10 cellular contexts compared by ENCODE assay signal in genomic region chr12:54587315-54587821, GRCh38. TPM values are rescaled to one million over a fixed set of nuclear protein-coding genes. Genes with fewer than 3 reads are reported as not detected.
DNase-seq lines count a peak whose midpoint lies in the region; ATAC-seq and TF ChIP-seq lines count a peak whose summit lies in the region.
"Had no signal": no experiment of that assay in that cellular context is flagged by ENCODE, and none has a peak within 500 bp of the region (broad histone marks: within the 10 kb centered on the region; RNA-seq: fewer than 3 reads in every experiment).

No MANE protein-coding gene starts in this region.

- DNase-seq in Calu3, result no peak
- DNase-seq in activated T-helper 1 cell treated with anti-CD3 and anti-CD28 coated beads, Interleukin-12 subunit alpha, Interleukin-12 subunit beta, Interleukin-2, Interleukin-4 antibody, amounts not matched to agents 30 ng/mL and 10 ng/mL and 1 ng/mL, durations not matched to agents 14 hours and 24 hours and 36 hours (ENCODE audit: low spot score), result no peak
- no peak for DNase-seq in right atrium auricular region (ENCODE audit: low spot score)
- DNase-seq in nucleus accumbens (lab: John Stamatoyannopoulos, UW), result peak in 29 of 56 donors; percentile 8 to 67 (median 38)
- DNase-seq in DMS79 treated with DMSO at 0.1 percent for 48 hours (lab: John Stamatoyannopoulos, UW), result no peak
- DNase-seq: OCI-M1 had no signal

- H3K4me3 Mint-ChIP-seq in Calu3 (ENCODE audit: low read depth, unreplicated experiment), result peak overlapping the region; percentile 47
- H3K4me3 Mint-ChIP-seq in activated T-helper 1 cell treated with anti-CD3 and anti-CD28 coated beads, Interleukin-12 subunit alpha, Interleukin-12 subunit beta, Interleukin-2, Interleukin-4 antibody, amounts not matched to agents 30 ng/mL and 10 ng/mL and 1 ng/mL, durations not matched to agents 14 hours and 24 hours and 36 hours, result peak overlapping the region; percentile 43

- no peaks in the 10 kb centered on the region for H3K27me3 ChIP-seq in right atrium auricular region

- no TSS peak for BruUV-seq in Calu3 (replicated peaks; lab: Mats Ljungman, UMichigan)

- no peaks in the 10 kb centered on the region for H3K36me3 ChIP-seq in right atrium auricular region
- H3K36me3 ChIP-seq: BLaER1 had no signal

- H3K4me1 ChIP-seq in right atrium auricular region, result peaks cover 0 to 41% of the 10 kb centered on the region in 2 donors

- no peak overlapping the region for H3K27ac Mint-ChIP-seq in Calu3 (ENCODE audit: unreplicated experiment)
- no peak overlapping the region for H3K27ac Mint-ChIP-seq in activated T-helper 1 cell treated with anti-CD3 and anti-CD28 coated beads, Interleukin-12 subunit alpha, Interleukin-12 subunit beta, Interleukin-2, Interleukin-4 antibody, amounts not matched to agents 30 ng/mL and 10 ng/mL and 1 ng/mL, durations not matched to agents 14 hours and 24 hours and 36 hours

- peaks cover 97% of the 10 kb centered on the region for H3K27me3 Mint-ChIP-seq in Calu3 (ENCODE audit: unreplicated experiment)
- peaks cover 71% of the 10 kb centered on the region for H3K27me3 Mint-ChIP-seq in activated T-helper 1 cell treated with anti-CD3 and anti-CD28 coated beads, Interleukin-12 subunit alpha, Interleukin-12 subunit beta, Interleukin-2, Interleukin-4 antibody, amounts not matched to agents 30 ng/mL and 10 ng/mL and 1 ng/mL, durations not matched to agents 14 hours and 24 hours and 36 hours (ENCODE audit: insufficient read depth)

- H3K4me3 ChIP-seq in right atrium auricular region, result peak overlapping the region; percentile 54 to 58

- CTCF ChIA-PET in Calu3 (lab: Charles Lee), result interaction anchor here (1.2 kb wide), 1 partner anchor 9 kb away, joined by 3 read pairs; no protein-coding TSS in a partner anchor

- ATAC-seq in GM21423 (IDR thresholded peaks at IDR 0.05; ENCODE audit: unreplicated experiment) (no peak), HG03196 (IDR thresholded peaks at IDR 0.05; ENCODE audit: unreplicated experiment) (no peak), GM21447 (IDR thresholded peaks at IDR 0.05; ENCODE audit: unreplicated experiment) (no peak)

- peak overlapping the region; percentile 75 to 80 for H3K27ac ChIP-seq in right atrium auricular region
- H3K27ac ChIP-seq: BLaER1 had no signal

- H3K9me3 ChIP-seq in right atrium auricular region, result no peaks in the 10 kb centered on the region
- H3K9me3 ChIP-seq: BLaER1 had no signal

- TF ChIP-seq CTCF in Calu3 (IDR thresholded peaks at IDR 0.05; ENCODE audit: unreplicated experiment) (no peak), right atrium auricular region (IDR thresholded peaks at IDR 0.05) (no peak)

- H3K4me1 Mint-ChIP-seq in Calu3 (ENCODE audit: low read depth, unreplicated experiment), result peaks cover 9% of the 10 kb centered on the region
- no peaks in the 10 kb centered on the region for H3K4me1 Mint-ChIP-seq in activated T-helper 1 cell treated with anti-CD3 and anti-CD28 coated beads, Interleukin-12 subunit alpha, Interleukin-12 subunit beta, Interleukin-2, Interleukin-4 antibody, amounts not matched to agents 30 ng/mL and 10 ng/mL and 1 ng/mL, durations not matched to agents 14 hours and 24 hours and 36 hours (ENCODE audit: low read depth)

- intact Hi-C loops in Calu3 (cut with micrococcal nuclease; ENCODE audit: unreplicated experiment), result no loop called here
- intact Hi-C loops in activated T-helper 1 cell treated with anti-CD3 and anti-CD28 coated beads, Interleukin-12 subunit alpha, Interleukin-12 subunit beta, Interleukin-2, Interleukin-4 antibody, amounts not matched to agents 30 ng/mL and 10 ng/mL and 1 ng/mL, durations not matched to agents 14 hours and 24 hours and 36 hours (cut with micrococcal nuclease), result no loop called here

- H3K9me3 Mint-ChIP-seq in Calu3 (ENCODE audit: low read depth, unreplicated experiment), result no peaks in the 10 kb centered on the region
- H3K9me3 Mint-ChIP-seq in activated T-helper 1 cell treated with anti-CD3 and anti-CD28 coated beads, Interleukin-12 subunit alpha, Interleukin-12 subunit beta, Interleukin-2, Interleukin-4 antibody, amounts not matched to agents 30 ng/mL and 10 ng/mL and 1 ng/mL, durations not matched to agents 14 hours and 24 hours and 36 hours, result no peaks in the 10 kb centered on the region

- no peaks in the 10 kb centered on the region for H3K36me3 Mint-ChIP-seq in Calu3 (ENCODE audit: insufficient read depth, unreplicated experiment)
- no peaks in the 10 kb centered on the region for H3K36me3 Mint-ChIP-seq in activated T-helper 1 cell treated with anti-CD3 and anti-CD28 coated beads, Interleukin-12 subunit alpha, Interleukin-12 subunit beta, Interleukin-2, Interleukin-4 antibody, amounts not matched to agents 30 ng/mL and 10 ng/mL and 1 ng/mL, durations not matched to agents 14 hours and 24 hours and 36 hours (ENCODE audit: low read depth)

RNA-seq across cellular contexts. Expression of gene PPP1R1A, which starts 1.1 kb away (rescaled TPM):
- total RNA-seq in Calu3 (2022) (0.26 TPM in 1 of 2 replicates, not detected in the other), right atrium auricular region (100 to 1,000 TPM; 104 to 111 TPM)
- 0.29 TPM in 1 of 2 replicates, not detected in the other for total RNA-seq in activated T-helper 1 cell treated with anti-CD3 and anti-CD28 coated beads, Interleukin-12 subunit alpha, Interleukin-12 subunit beta, Interleukin-2, Interleukin-4 antibody, amounts not matched to agents 30 ng/mL and 10 ng/mL and 1 ng/mL, durations not matched to agents 14 hours and 24 hours and 36 hours

RNA-seq across cellular contexts. Expression of gene PDE1B, which starts 38.0 kb away (rescaled TPM):
- not detected in 2 replicates for total RNA-seq in Calu3 (2022)
- 29.9 and 30.4 TPM in 2 replicates for total RNA-seq in activated T-helper 1 cell treated with anti-CD3 and anti-CD28 coated beads, Interleukin-12 subunit alpha, Interleukin-12 subunit beta, Interleukin-2, Interleukin-4 antibody, amounts not matched to agents 30 ng/mL and 10 ng/mL and 1 ng/mL, durations not matched to agents 14 hours and 24 hours and 36 hours
- 1 to 10 TPM; 1.7 to 4.8 TPM for total RNA-seq in right atrium auricular region

RNA-seq across cellular contexts. Expression of gene LACRT, which starts 47.3 kb away (rescaled TPM):
- total RNA-seq in Calu3 (2022) (not detected in 2 replicates), right atrium auricular region (not detected)
- not detected in 2 replicates for total RNA-seq in activated T-helper 1 cell treated with anti-CD3 and anti-CD28 coated beads, Interleukin-12 subunit alpha, Interleukin-12 subunit beta, Interleukin-2, Interleukin-4 antibody, amounts not matched to agents 30 ng/mL and 10 ng/mL and 1 ng/mL, durations not matched to agents 14 hours and 24 hours and 36 hours

Comparison
In these comparisons a context has a peak if more than half of its experiments do, and no peak if none do; other contexts are left out.
1. DNase-seq: peak in nucleus accumbens (29 of 56); none in Calu3 (single experiment), activated T-helper 1 cell treated with anti-CD3 and anti-CD28 coated beads, Interleukin-12 subunit alpha, Interleukin-12 subunit beta, Interleukin-2, Interleukin-4 antibody, amounts not matched to agents 30 ng/mL and 10 ng/mL and 1 ng/mL, durations not matched to agents 14 hours and 24 hours and 36 hours (single experiment), right atrium auricular region (single experiment) and DMS79 treated with DMSO at 0.1 percent for 48 hours (single experiment).
2. RNA of gene PPP1R1A, which starts 1.1 kb away (total RNA-seq): 104 to 111 TPM in right atrium auricular region; 0.26 TPM in Calu3 and 0.29 TPM in activated T-helper 1 cell treated with anti-CD3 and anti-CD28 coated beads, Interleukin-12 subunit alpha, Interleukin-12 subunit beta, Interleukin-2, Interleukin-4 antibody, amounts not matched to agents 30 ng/mL and 10 ng/mL and 1 ng/mL, durations not matched to agents 14 hours and 24 hours and 36 hours; every median in the first group is over 10 times any median in the second.